Comparison of ENCODE assay signal across 17 cellular contexts in the genomic region with DNA sequence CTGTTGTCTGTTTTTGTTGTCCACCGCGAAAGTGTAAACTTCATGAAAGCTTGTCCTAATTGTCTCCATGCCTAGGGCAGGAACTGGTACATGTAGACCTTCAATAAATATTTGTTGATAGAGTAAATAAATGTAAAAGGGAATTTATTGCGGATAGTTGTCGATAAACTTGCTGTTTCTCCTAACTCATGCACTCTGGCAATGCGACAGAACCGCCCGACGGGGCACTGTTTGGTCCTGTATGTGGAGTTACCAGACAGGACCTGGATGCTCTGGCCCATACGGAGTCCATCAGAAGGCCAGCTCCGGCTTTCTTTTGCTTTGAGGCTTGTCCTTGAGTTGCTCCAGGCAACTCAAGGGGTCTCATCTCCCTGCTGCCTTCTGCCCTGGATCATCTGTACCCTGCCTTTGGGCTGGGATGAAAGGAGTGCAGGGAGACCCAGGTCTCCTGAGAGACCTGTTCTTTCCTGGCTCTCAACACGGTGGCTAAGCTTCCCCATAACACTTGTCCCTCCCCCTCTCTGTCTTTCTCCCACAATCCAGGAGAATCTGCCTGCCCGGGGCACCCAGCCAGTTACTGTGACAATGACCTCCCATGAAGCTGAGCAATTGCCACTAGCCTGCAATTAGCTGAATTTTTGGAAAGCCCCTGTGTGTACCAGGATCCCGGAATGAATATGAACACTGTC.
DNase-seq lines count a peak whose midpoint lies in the region; ATAC-seq and TF ChIP-seq lines count a peak whose summit lies in the region.
"Had no signal": no experiment of that assay in that cellular context is flagged by ENCODE, and none has a peak within 500 bp of the region (broad histone marks: within the 10 kb centered on the region; RNA-seq: fewer than 3 reads in every experiment).

No MANE protein-coding gene starts in this region.

- no peak; the same call in 1 of the 2 replicates for TF ChIP-seq CTCF in C4-2B (conservative IDR thresholded peaks at IDR 0.05)
- no peak for TF ChIP-seq CTCF in HEK293 (tag by site-specific recombination; IDR thresholded peaks at IDR 0.05)
- no peak for TF ChIP-seq CTCF in neural progenitor cell (IDR thresholded peaks at IDR 0.05)
- no peak for TF ChIP-seq CTCF in glutamatergic neuron (IDR thresholded peaks at IDR 0.05; ENCODE audit: partially characterized antibody, unreplicated experiment)

- DNase-seq in cerebellar cortex (ENCODE audit: low spot score) (peak; percentile 7), neural progenitor cell (ENCODE audit: low spot score) (no peak), ureter (ENCODE audit: low spot score) (no peak), foreskin melanocyte (no peak), glutamatergic neuron (no peak)
- DNase-seq: AML-193; CD4-positive, alpha-beta T cell; DND-41; GOT3; NCI-H146; NCI-H2107; NCI-H345; SK-N-SH had no signal

- H3K27ac ChIP-seq in C4-2B: peak overlapping the region; percentile 83
- no peak overlapping the region for H3K27ac ChIP-seq in HEK293 (ENCODE audit: extremely low read depth, low read depth, low read length)
- H3K27ac ChIP-seq in neural progenitor cell: no peak overlapping the region

- peaks cover 2% of the 10 kb centered on the region for H3K9me3 Mint-ChIP-seq in neural progenitor cell
- H3K9me3 Mint-ChIP-seq in activated T-helper 17 cell treated with anti-CD3 and anti-CD28 coated beads, Interleukin-2, amount 50 U/mL, for 72 hours: no peaks in the 10 kb centered on the region
- H3K9me3 Mint-ChIP-seq in glutamatergic neuron (ENCODE audit: unreplicated experiment): peaks cover 8% of the 10 kb centered on the region
- H3K9me3 Mint-ChIP-seq: CD4-positive, alpha-beta T cell had no signal

- H3K79me2 ChIP-seq in neural progenitor cell (ENCODE audit: low read depth): no peaks in the 10 kb centered on the region

- H3K4me3 ChIP-seq in HEK293 (ENCODE audit: low read depth, low read length) (no peak overlapping the region), neural progenitor cell (no peak overlapping the region)

- CTCF ChIA-PET in HEK293 (lab: Yijun Ruan, JAX): no interaction called here

- peaks cover 12% of the 10 kb centered on the region for H3K4me1 Mint-ChIP-seq in neural progenitor cell
- H3K4me1 Mint-ChIP-seq in activated T-helper 17 cell treated with anti-CD3 and anti-CD28 coated beads, Interleukin-2, amount 50 U/mL, for 72 hours: no peaks in the 10 kb centered on the region
- peaks cover 28% of the 10 kb centered on the region for H3K4me1 Mint-ChIP-seq in glutamatergic neuron (ENCODE audit: low read depth, unreplicated experiment)

- peak overlapping the region; percentile 76 for H2AFZ ChIP-seq in neural progenitor cell (replicated peaks)

- H3K27me3 ChIP-seq in neural progenitor cell: no peaks in the 10 kb centered on the region

- no peak overlapping the region for H3K4me3 Mint-ChIP-seq in neural progenitor cell
- no peak overlapping the region for H3K4me3 Mint-ChIP-seq in activated T-helper 17 cell treated with anti-CD3 and anti-CD28 coated beads, Interleukin-2, amount 50 U/mL, for 72 hours
- H3K4me3 Mint-ChIP-seq in glutamatergic neuron (ENCODE audit: unreplicated experiment): no peak overlapping the region
- H3K4me3 Mint-ChIP-seq: CD4-positive, alpha-beta T cell had no signal

- H3K9me3 ChIP-seq in HEK293 (ENCODE audit: control insufficient read depth, insufficient read depth, low read depth, low read length): no peaks in the 10 kb centered on the region
- H3K9me3 ChIP-seq in neural progenitor cell (ENCODE audit: low read depth): no peaks in the 10 kb centered on the region
- H3K9me3 ChIP-seq: SK-N-SH had no signal

- no peak overlapping the region for H3K27ac Mint-ChIP-seq in neural progenitor cell
- H3K27ac Mint-ChIP-seq in activated T-helper 17 cell treated with anti-CD3 and anti-CD28 coated beads, Interleukin-2, amount 50 U/mL, for 72 hours: no peak overlapping the region
- H3K27ac Mint-ChIP-seq in glutamatergic neuron (ENCODE audit: unreplicated experiment): no peak overlapping the region
- H3K27ac Mint-ChIP-seq: CD4-positive, alpha-beta T cell had no signal

- H3K27me3 Mint-ChIP-seq in neural progenitor cell (ENCODE audit: insufficient read depth, low read depth): peaks cover 2% of the 10 kb centered on the region
- peaks cover 20% of the 10 kb centered on the region for H3K27me3 Mint-ChIP-seq in activated T-helper 17 cell treated with anti-CD3 and anti-CD28 coated beads, Interleukin-2, amount 50 U/mL, for 72 hours
- peaks cover 13% of the 10 kb centered on the region for H3K27me3 Mint-ChIP-seq in glutamatergic neuron (ENCODE audit: unreplicated experiment)

- no peaks in the 10 kb centered on the region for H3K36me3 ChIP-seq in HEK293 (ENCODE audit: control insufficient read depth in 2 of 2, insufficient read depth in 1 of 2, low read length in 2 of 2)
- H3K36me3 ChIP-seq in neural progenitor cell: no peaks in the 10 kb centered on the region

- H4K20me1 ChIP-seq in neural progenitor cell (ENCODE audit: low read depth): no peaks in the 10 kb centered on the region

- H3F3A ChIP-seq in neural progenitor cell (ENCODE audit: low read depth): no peaks in the 10 kb centered on the region

- POLR2A ChIA-PET in HEK293 (lab: Yijun Ruan, JAX): no interaction called here

- no peak overlapping the region for H3K9ac ChIP-seq in neural progenitor cell
- H3K9ac ChIP-seq: SK-N-SH had no signal

- H3K36me3 Mint-ChIP-seq in neural progenitor cell: no peaks in the 10 kb centered on the region
- H3K36me3 Mint-ChIP-seq in activated T-helper 17 cell treated with anti-CD3 and anti-CD28 coated beads, Interleukin-2, amount 50 U/mL, for 72 hours (ENCODE audit: low read depth): no peaks in the 10 kb centered on the region
- H3K36me3 Mint-ChIP-seq in glutamatergic neuron (ENCODE audit: unreplicated experiment): peaks cover 6% of the 10 kb centered on the region

- peak overlapping the region; percentile 25 for H3K4me2 ChIP-seq in neural progenitor cell
- H3K4me2 ChIP-seq: SK-N-SH had no signal

- ATAC-seq in activated T-helper 17 cell treated with anti-CD3 and anti-CD28 coated beads, Interleukin-2, amount 50 U/mL, for 72 hours (replicated peaks): no peak
- ATAC-seq: HepG2 had no signal

- H3K4me1 ChIP-seq in HEK293 (ENCODE audit: control insufficient read depth, insufficient read depth, low read length) (peaks cover 13% of the 10 kb centered on the region), neural progenitor cell (peaks cover 12% of the 10 kb centered on the region)

TF ChIP-seq in HEK293, 187 proteins besides CTCF, POLR2A, EP300 and RAD21:
- TF ChIP-seq GLIS1 (tag by site-specific recombination; IDR thresholded peaks at IDR 0.05): peak; percentile 75
- no peak for TF ChIP-seq ELK4 (IDR thresholded peaks at IDR 0.05; ENCODE audit: borderline replicate concordance, low read depth, low read length)
